19 cellular contexts compared by ENCODE assay signal in the genomic region with DNA sequence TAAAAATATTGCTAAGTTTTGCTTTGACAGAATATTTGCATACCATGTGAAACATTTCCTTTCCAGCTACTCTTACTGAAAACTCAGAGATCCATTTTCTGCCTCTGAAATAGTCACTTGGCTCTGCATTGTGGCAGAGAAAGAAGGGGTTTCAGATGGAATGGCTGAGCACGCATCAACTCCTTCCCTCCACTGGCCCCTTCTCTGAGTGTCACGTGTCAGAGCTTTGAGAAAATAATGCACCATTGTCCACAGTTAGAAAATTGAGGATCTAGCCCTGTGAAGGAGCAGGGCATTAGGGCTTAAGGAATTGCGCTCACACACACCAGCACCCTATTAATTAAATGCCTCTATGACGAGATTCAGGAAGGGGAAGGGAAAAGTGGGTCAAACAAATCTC.
DNase-seq lines count a peak whose midpoint lies in the region; ATAC-seq and TF ChIP-seq lines count a peak whose summit lies in the region.
"Had no signal": no experiment of that assay in that cellular context is flagged by ENCODE, and none has a peak within 500 bp of the region (broad histone marks: within the 10 kb centered on the region; RNA-seq: fewer than 3 reads in every experiment).

No MANE protein-coding gene starts in this region.

- DNase-seq in NCI-H69 (lab: John Stamatoyannopoulos, UW) (peak; percentile 2), glutamatergic neuron (no peak), neural progenitor cell (ENCODE audit: low spot score) (peak; percentile 44), retinal pigment epithelial cell (ENCODE audit: low read depth) (peak; percentile 11), right atrium auricular region (ENCODE audit: low spot score) (no peak), NCI-H446 (lab: John Stamatoyannopoulos, UW) (no peak)
- DNase-seq: CD4-positive, alpha-beta T cell; DMS53; H7; NCI-H1048; NCI-H1436; NCI-H187; NCI-H2081 treated with DMSO at 0.1 percent for 48 hours; NCI-H446 treated with DMSO at 0.1 percent for 48 hours; NCI-H526; Right ventricle myocardium superior; RPMI8226 had no signal

- H3K27ac ChIP-seq in neural progenitor cell (no peak overlapping the region), right atrium auricular region (no peak overlapping the region)
- H3K27ac ChIP-seq: BLaER1 treated with 17β-estradiol and CSF1 and Interleukin-3, amounts not matched to agents 10 nM and 100 nM had no signal

- no peaks in the 10 kb centered on the region for H3K36me3 Mint-ChIP-seq in glutamatergic neuron (ENCODE audit: unreplicated experiment)
- H3K36me3 Mint-ChIP-seq in neural progenitor cell, result no peaks in the 10 kb centered on the region

- no peaks in the 10 kb centered on the region for H3K36me3 ChIP-seq in neural progenitor cell
- no peaks in the 10 kb centered on the region for H3K36me3 ChIP-seq in right atrium auricular region
- H3K36me3 ChIP-seq: BLaER1 treated with 17β-estradiol and CSF1 and Interleukin-3, amounts not matched to agents 10 nM and 100 nM had no signal

- TF ChIP-seq CTCF in glutamatergic neuron (IDR thresholded peaks at IDR 0.05; ENCODE audit: partially characterized antibody, unreplicated experiment) (no peak), neural progenitor cell (IDR thresholded peaks at IDR 0.05) (no peak), retinal pigment epithelial cell (conservative IDR thresholded peaks at IDR 0.05; ENCODE audit: low read depth, low read length) (no peak), right atrium auricular region (IDR thresholded peaks at IDR 0.05) (no peak)

- H3K9me3 ChIP-seq in neural progenitor cell (ENCODE audit: low read depth) (no peaks in the 10 kb centered on the region), right atrium auricular region (no peaks in the 10 kb centered on the region)
- H3K9me3 ChIP-seq: BLaER1 treated with 17β-estradiol and CSF1 and Interleukin-3, amounts not matched to agents 10 nM and 100 nM had no signal

- no peaks in the 10 kb centered on the region for H4K20me1 ChIP-seq in neural progenitor cell (ENCODE audit: low read depth)
- H4K20me1 ChIP-seq: BLaER1 treated with 17β-estradiol and CSF1 and Interleukin-3, amounts not matched to agents 10 nM and 100 nM had no signal

- no peaks in the 10 kb centered on the region for H3K27me3 ChIP-seq in neural progenitor cell
- no peaks in the 10 kb centered on the region for H3K27me3 ChIP-seq in right atrium auricular region
- H3K27me3 ChIP-seq: BLaER1 treated with 17β-estradiol and CSF1 and Interleukin-3, amounts not matched to agents 10 nM and 100 nM had no signal

- ATAC-seq in HG03354 (IDR thresholded peaks at IDR 0.05; ENCODE audit: poor library complexity, severe bottlenecking, unreplicated experiment), result no peak

- peak overlapping the region; percentile 62 for H3K4me2 ChIP-seq in neural progenitor cell
- H3K4me2 ChIP-seq: BLaER1 treated with 17β-estradiol and CSF1 and Interleukin-3, amounts not matched to agents 10 nM and 100 nM had no signal

- no peaks in the 10 kb centered on the region for H3F3A ChIP-seq in neural progenitor cell (ENCODE audit: low read depth)

- no peak overlapping the region for H2AFZ ChIP-seq in neural progenitor cell (replicated peaks)

- H3K4me3 Mint-ChIP-seq in glutamatergic neuron (ENCODE audit: unreplicated experiment) (no peak overlapping the region), neural progenitor cell (no peak overlapping the region)
- H3K4me3 Mint-ChIP-seq: CD4-positive, alpha-beta T cell had no signal

- H3K27me3 Mint-ChIP-seq in glutamatergic neuron (ENCODE audit: unreplicated experiment) (no peaks in the 10 kb centered on the region), neural progenitor cell (ENCODE audit: insufficient read depth, low read depth) (no peaks in the 10 kb centered on the region)
- H3K27me3 Mint-ChIP-seq: CD4-positive, alpha-beta T cell had no signal

- H3K4me1 ChIP-seq in neural progenitor cell (peaks cover 17% of the 10 kb centered on the region), right atrium auricular region (no peaks in the 10 kb centered on the region)
- H3K4me1 ChIP-seq: BLaER1 treated with 17β-estradiol and CSF1 and Interleukin-3, amounts not matched to agents 10 nM and 100 nM had no signal

- H3K9ac ChIP-seq in neural progenitor cell, result no peak overlapping the region
- H3K9ac ChIP-seq: BLaER1 treated with 17β-estradiol and CSF1 and Interleukin-3, amounts not matched to agents 10 nM and 100 nM had no signal

- H3K27ac Mint-ChIP-seq in glutamatergic neuron (ENCODE audit: unreplicated experiment) (peak overlapping the region; percentile 68), neural progenitor cell (peak overlapping the region; percentile 33)
- H3K27ac Mint-ChIP-seq: CD4-positive, alpha-beta T cell had no signal

- H3K4me3 ChIP-seq in neural progenitor cell, result no peak overlapping the region
- H3K4me3 ChIP-seq in retinal pigment epithelial cell (ENCODE audit: low read length), result no peak overlapping the region
- H3K4me3 ChIP-seq in right atrium auricular region, result no peak overlapping the region
- H3K4me3 ChIP-seq: BLaER1 treated with 17β-estradiol and CSF1 and Interleukin-3, amounts not matched to agents 10 nM and 100 nM had no signal

- no peaks in the 10 kb centered on the region for H3K79me2 ChIP-seq in neural progenitor cell (ENCODE audit: low read depth)

- H3K4me1 Mint-ChIP-seq in glutamatergic neuron (ENCODE audit: low read depth, unreplicated experiment) (peaks cover 15% of the 10 kb centered on the region), neural progenitor cell (peaks cover 6% of the 10 kb centered on the region)

- H3K9me3 Mint-ChIP-seq in glutamatergic neuron (ENCODE audit: unreplicated experiment) (no peaks in the 10 kb centered on the region), neural progenitor cell (no peaks in the 10 kb centered on the region)
- H3K9me3 Mint-ChIP-seq: CD4-positive, alpha-beta T cell had no signal

Comparison
In these comparisons a context has a peak if more than half of its experiments do, and no peak if none do; other contexts are left out.
1. DNase-seq: peak in NCI-H69 (single experiment), neural progenitor cell (single experiment) and retinal pigment epithelial cell (single experiment); none in glutamatergic neuron (single experiment), right atrium auricular region (single experiment) and NCI-H446 (0 of 2).